Comparison of ENCODE assay signal across 8 cellular contexts in the genomic region with DNA sequence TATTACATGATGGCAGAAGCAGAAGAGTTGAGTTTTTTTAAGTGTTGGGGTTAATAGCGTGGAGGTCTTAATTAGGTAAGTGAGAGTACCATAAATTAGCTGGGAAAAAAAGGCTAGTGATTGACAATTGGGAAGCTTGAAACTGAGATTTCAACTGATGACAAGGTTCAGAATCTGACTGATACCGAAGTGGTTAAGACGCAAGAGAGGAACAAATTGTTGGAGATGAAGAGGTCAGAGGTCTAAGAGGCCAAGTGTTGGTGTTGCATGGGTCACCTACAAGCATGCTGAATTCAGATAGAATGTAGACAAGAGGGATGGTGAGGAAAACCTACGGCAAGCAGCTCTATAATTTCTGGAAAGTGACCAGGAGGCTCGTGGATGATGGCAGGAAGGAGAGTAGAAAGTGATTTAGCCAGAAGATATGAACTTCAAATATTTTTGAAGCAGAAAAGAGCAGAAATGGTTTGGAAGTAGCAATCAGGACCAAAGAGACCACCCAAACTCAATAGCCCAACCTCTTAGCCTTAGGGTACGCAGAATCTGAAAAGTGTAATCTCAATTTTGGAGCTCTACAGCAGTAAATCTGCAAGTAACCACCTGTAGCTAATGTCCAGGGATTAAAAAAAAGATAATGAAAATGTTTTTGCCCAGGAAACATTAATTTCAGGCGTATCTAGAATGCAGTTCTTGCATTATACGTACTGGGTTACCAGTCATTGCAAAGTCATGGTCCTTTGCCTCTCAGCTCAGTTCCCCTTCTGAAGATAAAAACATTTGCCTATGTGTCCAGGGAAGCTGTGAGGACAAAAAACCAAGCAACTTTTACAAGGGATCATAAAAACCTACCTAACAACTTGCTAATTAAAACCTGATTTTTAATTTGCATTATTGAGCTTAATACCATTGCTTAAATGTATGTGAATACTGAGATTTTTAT. TPM values are rescaled to one million over a fixed set of nuclear protein-coding genes. Genes with fewer than 3 reads are reported as not detected.
A peak's percentile ranks its signal among the peaks of the same experiment; 100 is the strongest.
DNase-seq lines count a peak whose midpoint lies in the region; ATAC-seq and TF ChIP-seq lines count a peak whose summit lies in the region.

No MANE protein-coding gene starts in this region.

- ATAC-seq in stimulated activated naive CD8-positive, alpha-beta T cell treated with anti-CD3 and anti-CD28 coated beads, Interleukin-15, amount 100 ng/mL, for 72 hours, result no peak
- ATAC-seq in HG02571 (IDR thresholded peaks at IDR 0.05; ENCODE audit: unreplicated experiment) (no peak), aorta (ENCODE audit: low FRiP score) (no peak)

- WGBS in aorta, 2 donors, result 62 to 78% methylated on average over 8 of the region's 8 CpGs

- H3K27me3 ChIP-seq in fibroblast of lung (ENCODE audit: control insufficient read depth, insufficient read depth, low read length) (no peaks in the 10 kb centered on the region), aorta (ENCODE audit: control insufficient read depth in 1 of 2, insufficient read depth in 2 of 2, low read length in 1 of 2) (no peaks in the 10 kb centered on the region)

- H3K27ac Mint-ChIP-seq in T-helper 1 cell treated with Interleukin-12 subunit alpha and Interleukin-12 subunit beta and Interleukin-4 antibody, amounts not matched to agents 30 μg/mL and 1 μg/mL, for 36 hours, result peak overlapping the region; percentile 99
- H3K27ac Mint-ChIP-seq in stimulated activated naive CD8-positive, alpha-beta T cell treated with anti-CD3 and anti-CD28 coated beads, Interleukin-15, amount 100 ng/mL, for 72 hours, result peak overlapping the region; percentile 2 to 95

- H3K27me3 Mint-ChIP-seq in T-helper 1 cell treated with Interleukin-12 subunit alpha and Interleukin-12 subunit beta and Interleukin-4 antibody, amounts not matched to agents 30 μg/mL and 1 μg/mL, for 36 hours (ENCODE audit: low read depth), result no peaks in the 10 kb centered on the region
- no peaks in the 10 kb centered on the region for H3K27me3 Mint-ChIP-seq in stimulated activated naive CD8-positive, alpha-beta T cell treated with anti-CD3 and anti-CD28 coated beads, Interleukin-15, amount 100 ng/mL, for 72 hours

- no peak overlapping the region for H3K9ac ChIP-seq in fibroblast of lung (ENCODE audit: insufficient read depth, low read length)

- no peaks in the 10 kb centered on the region for H4K20me1 ChIP-seq in fibroblast of lung (ENCODE audit: control insufficient read depth, extremely low read depth, insufficient read depth, low read length)

- H3K4me3 ChIP-seq in fibroblast of lung (replicated peaks in 1 of 4; ENCODE audit: control extremely low read depth in 1 of 4, insufficient read depth in 1 of 4, low read depth in 3 of 4, low read length in 4 of 4) (peak overlapping the region; percentile 26 to 99 (median 92)), aorta (ENCODE audit: low read length in 2 of 2) (no peak overlapping the region)

- H3K9me3 Mint-ChIP-seq in T-helper 1 cell treated with Interleukin-12 subunit alpha and Interleukin-12 subunit beta and Interleukin-4 antibody, amounts not matched to agents 30 μg/mL and 1 μg/mL, for 36 hours, result no peaks in the 10 kb centered on the region
- no peaks in the 10 kb centered on the region for H3K9me3 Mint-ChIP-seq in stimulated activated naive CD8-positive, alpha-beta T cell treated with anti-CD3 and anti-CD28 coated beads, Interleukin-15, amount 100 ng/mL, for 72 hours

- H3K27ac ChIP-seq in fibroblast of lung (ENCODE audit: insufficient read depth, low read length) (no peak overlapping the region), aorta (ENCODE audit: low read depth in 1 of 2, low read length in 2 of 2) (peak overlapping the region in 1 of 2 donors; percentile 10)

- H3K4me3 Mint-ChIP-seq in T-helper 1 cell treated with Interleukin-12 subunit alpha and Interleukin-12 subunit beta and Interleukin-4 antibody, amounts not matched to agents 30 μg/mL and 1 μg/mL, for 36 hours, result peak overlapping the region; percentile 97
- H3K4me3 Mint-ChIP-seq in stimulated activated naive CD8-positive, alpha-beta T cell treated with anti-CD3 and anti-CD28 coated beads, Interleukin-15, amount 100 ng/mL, for 72 hours, result peak overlapping the region; percentile 92 to 96

- peak overlapping the region; percentile 67 for H2AFZ ChIP-seq in fibroblast of lung (ENCODE audit: low read length)

- H3K4me2 ChIP-seq in fibroblast of lung (ENCODE audit: extremely low read depth, insufficient read depth, low read length), result peak overlapping the region; percentile 83

- intact Hi-C loops in aorta (cut with DNase I), result no loop called here

- H3K36me3 ChIP-seq in fibroblast of lung (ENCODE audit: control insufficient read depth, insufficient read depth, low read length) (no peaks in the 10 kb centered on the region), aorta (ENCODE audit: control insufficient read depth in 1 of 2, insufficient read depth in 2 of 2, low read length in 1 of 2) (no peaks in the 10 kb centered on the region)

- peaks cover 26% of the 10 kb centered on the region for H3K36me3 Mint-ChIP-seq in T-helper 1 cell treated with Interleukin-12 subunit alpha and Interleukin-12 subunit beta and Interleukin-4 antibody, amounts not matched to agents 30 μg/mL and 1 μg/mL, for 36 hours (ENCODE audit: low read depth)

- TF ChIP-seq CTCF in fibroblast of lung (conservative IDR thresholded peaks at IDR 0.05 in 1 of 2, IDR thresholded peaks at IDR 0.05 in 1 of 2; ENCODE audit: low read depth in 1 of 2, low read length in 2 of 2), result no peak

- peaks cover 46% of the 10 kb centered on the region for H3K79me2 ChIP-seq in fibroblast of lung (ENCODE audit: control insufficient read depth, insufficient read depth, low read length)

- H3K4me1 Mint-ChIP-seq in T-helper 1 cell treated with Interleukin-12 subunit alpha and Interleukin-12 subunit beta and Interleukin-4 antibody, amounts not matched to agents 30 μg/mL and 1 μg/mL, for 36 hours (ENCODE audit: low read depth), result peaks cover 20% of the 10 kb centered on the region
- peaks cover 18% of the 10 kb centered on the region for H3K4me1 Mint-ChIP-seq in stimulated activated naive CD8-positive, alpha-beta T cell treated with anti-CD3 and anti-CD28 coated beads, Interleukin-15, amount 100 ng/mL, for 72 hours

- DNase-seq in T-helper 1 cell (no peak), RPMI8226 (peak; percentile 37), fibroblast of lung (ENCODE audit: low read depth in 2 of 2) (no peak), aorta (no peak), NCI-H510A treated with DMSO at 0.1 percent for 48 hours (lab: John Stamatoyannopoulos, UW) (no peak)
- no peak for DNase-seq in stimulated activated naive CD8-positive, alpha-beta T cell treated with anti-CD3 and anti-CD28 coated beads, Interleukin-15, amount 100 ng/mL, for 72 hours

- H3K4me1 ChIP-seq in fibroblast of lung (ENCODE audit: control insufficient read depth, extremely low read depth, insufficient read depth, low read length) (peaks cover 3% of the 10 kb centered on the region), aorta (ENCODE audit: control insufficient read depth in 1 of 2, insufficient read depth in 2 of 2, low read length in 2 of 2) (peaks cover 0 to 2% of the 10 kb centered on the region in 2 donors)

- H3K9me3 ChIP-seq in fibroblast of lung (ENCODE audit: control insufficient read depth, insufficient read depth, low read depth, low read length) (no peaks in the 10 kb centered on the region), aorta (ENCODE audit: control insufficient read depth, low read length) (no peaks in the 10 kb centered on the region)

RNA-seq across cellular contexts. Expression of a gene that starts 1.7 kb away (rescaled TPM):
- total RNA-seq in fibroblast of lung, result 37.8 and 42.1 TPM in 2 replicates
- 37.7 and 74.0 TPM in 2 replicates for polyA plus RNA-seq in fibroblast of lung
- 27.2 and 59.2 TPM in 2 replicates for polyA plus RNA-seq in fibroblast of lung (2012)
- polyA minus RNA-seq in fibroblast of lung (ENCODE audit: low replicate concordance), result 8.6 and 24.5 TPM in 2 replicates
- total RNA-seq in aorta, result 10 to 100 TPM; 32.5 to 48.3 TPM
- 10 to 100 TPM; 15.2 to 18.8 TPM for polyA plus RNA-seq in aorta

Comparison
In these comparisons a context has a peak if more than half of its experiments do, and no peak if none do; other contexts are left out.
1. H3K4me3 ChIP-seq: peak in fibroblast of lung (4 of 4); none in aorta (0 of 2).